In the genomic region with DNA sequence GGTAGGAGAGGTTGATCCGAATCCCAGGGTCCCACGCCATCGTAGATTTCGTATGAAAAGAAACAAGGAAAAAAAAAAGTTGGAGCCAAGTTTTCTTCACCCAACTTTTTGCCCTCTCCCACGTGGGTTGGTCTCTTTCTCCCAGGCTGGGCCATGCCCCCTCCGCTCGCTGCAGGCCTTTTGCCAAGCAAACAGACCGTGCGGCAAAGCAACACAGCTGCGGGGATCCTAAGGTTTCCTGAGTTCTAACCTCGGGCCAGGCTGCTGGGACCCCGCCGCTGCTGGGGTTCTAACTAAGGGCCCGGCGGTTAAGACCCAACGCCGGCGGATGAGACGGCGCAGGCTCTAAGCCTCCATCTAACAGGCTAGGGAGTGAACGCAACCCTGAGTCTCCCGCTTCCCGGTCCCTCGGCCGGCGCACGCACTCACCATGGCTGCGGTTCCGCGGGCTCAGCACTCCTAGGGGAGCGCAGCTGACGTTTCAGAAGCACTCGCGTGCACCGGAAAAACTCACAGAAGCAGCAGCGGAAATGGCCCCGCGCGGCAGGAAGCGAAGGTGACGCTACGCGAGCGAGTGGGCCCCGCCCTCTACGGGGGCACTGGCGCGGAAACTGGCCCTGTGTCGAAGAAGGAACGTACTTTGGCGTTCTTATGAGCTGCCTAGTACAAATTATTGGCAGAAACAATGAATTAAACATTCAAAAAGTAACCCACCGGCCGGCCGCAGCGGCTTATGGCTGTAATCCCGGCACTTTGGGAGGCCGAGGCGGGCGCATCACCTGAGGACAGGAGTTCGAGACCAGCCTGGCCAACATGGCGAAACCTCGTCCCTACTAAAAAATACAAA, we compare ENCODE assay signal across 8 cellular contexts. TPM values are rescaled to one million over a fixed set of nuclear protein-coding genes. Genes with fewer than 3 reads are reported as not detected.
DNase-seq lines count a peak whose midpoint lies in the region; ATAC-seq and TF ChIP-seq lines count a peak whose summit lies in the region.

TSS of gene SNU13 (minus strand) at position 503 of the 847 bp plus-strand sequence. CDS start at position 432, 71 bp downstream.

- ATAC-seq in GM19328 (IDR thresholded peaks at IDR 0.05; ENCODE audit: unreplicated experiment) (peak; percentile 73), HG03520 (IDR thresholded peaks at IDR 0.05; ENCODE audit: unreplicated experiment) (peak; percentile 91), left lobe of liver (peak; percentile 96)

- peak within 1 kb of the TSS; percentile 87 for H3K27ac ChIP-seq in C4-2B

- TF ChIP-seq CTCF in C4-2B (conservative IDR thresholded peaks at IDR 0.05): no peak

- DNase-seq in NCI-H748 treated with DMSO at 0.1 percent for 48 hours (lab: John Stamatoyannopoulos, UW): peak; percentile 78
- peak; percentile 90 for DNase-seq in activated CD4-positive, alpha-beta T cell treated with anti-CD3 and anti-CD28 coated beads, Interleukin-2, amount 50 U/mL, for 1 hour
- DNase-seq in dedifferentiated amniotic fluid mesenchymal stem cell (ENCODE audit: extremely low spot score): peak; percentile 94
- peak; percentile 91 for DNase-seq in left lobe of liver (ENCODE audit: low spot score)
- DNase-seq in stimulated activated CD4-positive, alpha-beta T cell treated with anti-CD3 and anti-CD28 coated beads, Interleukin-2, amount 100 ng/mL, for 24 hours: peak; percentile 93 to 94

RNA-seq across cellular contexts. Expression of gene SNU13, which starts in this region (rescaled TPM):
- total RNA-seq in left lobe of liver: 39.7 TPM

Comparison
In these comparisons a context has a peak if more than half of its experiments do, and no peak if none do; other contexts are left out.
1. Peak in every context shown above with its lines: DNase-seq, ATAC-seq and H3K27ac ChIP-seq.